20 cellular contexts compared by ENCODE assay signal in the genomic region with DNA sequence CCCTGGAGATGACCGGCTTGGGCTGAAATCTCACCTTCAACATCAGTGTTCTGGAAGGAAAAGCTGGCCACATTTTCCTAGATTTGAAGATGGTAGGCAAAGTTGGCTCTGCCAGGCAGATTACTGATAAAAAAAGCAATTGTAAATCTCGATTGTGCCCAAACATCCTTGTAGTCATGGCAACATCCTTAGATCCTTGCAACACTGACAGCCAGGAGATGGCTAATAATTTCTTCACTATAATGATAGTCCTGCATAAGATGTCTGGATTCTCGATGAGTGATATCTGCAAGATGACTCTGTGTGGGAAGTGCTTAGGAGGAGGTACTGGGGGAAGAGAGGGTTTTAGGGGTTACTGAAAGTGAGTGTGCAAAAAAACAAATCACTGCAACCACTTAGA.
A peak's percentile ranks its signal among the peaks of the same experiment; 100 is the strongest.
DNase-seq lines count a peak whose midpoint lies in the region; ATAC-seq and TF ChIP-seq lines count a peak whose summit lies in the region.
"Had no signal": no experiment of that assay in that cellular context is flagged by ENCODE, and none has a peak within 500 bp of the region (broad histone marks: within the 10 kb centered on the region; RNA-seq: fewer than 3 reads in every experiment).

No MANE protein-coding gene starts in this region.

- TF ChIP-seq RAD21 in neural cell (conservative IDR thresholded peaks at IDR 0.05) = peak; percentile 41

- peak overlapping the region; percentile 34 for H3K9ac ChIP-seq in neural cell (ENCODE audit: low read length)
- H3K9ac ChIP-seq: GM23248 had no signal

- TF ChIP-seq EP300 in neural cell (conservative IDR thresholded peaks at IDR 0.05; ENCODE audit: poor library complexity, severe bottlenecking) = peak; percentile 90

- no peak for TF ChIP-seq CTCF in neural cell (IDR thresholded peaks at IDR 0.05; ENCODE audit: poor library complexity, severe bottlenecking)

- H3K9me3 ChIP-seq in neural cell (ENCODE audit: low read length) = no peaks in the 10 kb centered on the region
- H3K9me3 ChIP-seq: A549 had no signal

- no peaks in the 10 kb centered on the region for H3F3A ChIP-seq in neural cell (ENCODE audit: insufficient read depth, low read length, poor library complexity, severe bottlenecking)

- H3K4me2 ChIP-seq in neural cell (ENCODE audit: low read length) = peak overlapping the region; percentile 27
- H3K4me2 ChIP-seq: A549 had no signal

- no peaks in the 10 kb centered on the region for H3K36me3 ChIP-seq in neural cell (ENCODE audit: insufficient read depth, low read length)

- DNase-seq in Ammon's horn (ENCODE audit: low spot score) = peak; percentile 18
- peak; percentile 55 for DNase-seq in NCI-H2227 treated with DMSO at 0.1 percent for 48 hours (lab: John Stamatoyannopoulos, UW)
- DNase-seq in KG1 (lab: John Stamatoyannopoulos, UW) = no peak
- DNase-seq: 8988T; ACHN; AML-193; C1 segment of cervical spinal cord; Calu3; CD4-positive, alpha-beta memory T cell; COR-L47; DMS53; DMS79 treated with DMSO at 0.1 percent for 48 hours; GF-D8; GM23248; H7; HCEC 1CT had no signal

- no peaks in the 10 kb centered on the region for H4K20me1 ChIP-seq in neural cell (ENCODE audit: insufficient read depth)

- H3K79me2 ChIP-seq in neural cell (replicated peaks; ENCODE audit: insufficient read depth, low read length) = no peaks in the 10 kb centered on the region

- ATAC-seq in GM21786 (IDR thresholded peaks at IDR 0.05; ENCODE audit: unreplicated experiment) = no peak
- no peak for ATAC-seq in HG03439 (IDR thresholded peaks at IDR 0.05; ENCODE audit: unreplicated experiment)
- ATAC-seq: A549 had no signal

- H3K4me3 ChIP-seq in neural cell (ENCODE audit: low read length) = peak overlapping the region; percentile 33
- H3K4me3 ChIP-seq: A549, GM23248 had no signal

- H3K9me2 ChIP-seq in neural cell (ENCODE audit: insufficient read depth, low read length) = no peaks in the 10 kb centered on the region

- H2AFZ ChIP-seq in neural cell (ENCODE audit: low read depth, low read length) = no peak overlapping the region
- H2AFZ ChIP-seq: GM23248 had no signal

- no peaks in the 10 kb centered on the region for H3K27me3 ChIP-seq in neural cell (ENCODE audit: insufficient read depth, low read depth, low read length)

- H3K27ac ChIP-seq in neural cell (ENCODE audit: low read length) = peak overlapping the region; percentile 87
- H3K27ac ChIP-seq: A549, GM23248 had no signal

TF ChIP-seq in neural cell, 6 proteins besides CTCF, POLR2A, EP300 and RAD21:
- TF ChIP-seq EZH2 (IDR thresholded peaks at IDR 0.05; ENCODE audit: borderline replicate concordance, insufficient read depth, low read length, poor library complexity, severe bottlenecking) (no peak), POLR2AphosphoS5 (IDR thresholded peaks at IDR 0.05) (peak; percentile 68), SMC3 (conservative IDR thresholded peaks at IDR 0.05; ENCODE audit: poor library complexity) (peak; percentile 23), MXI1 (conservative IDR thresholded peaks at IDR 0.05; ENCODE audit: poor library complexity, severe bottlenecking) (no peak)
- TF ChIP-seq, protein P1, sequence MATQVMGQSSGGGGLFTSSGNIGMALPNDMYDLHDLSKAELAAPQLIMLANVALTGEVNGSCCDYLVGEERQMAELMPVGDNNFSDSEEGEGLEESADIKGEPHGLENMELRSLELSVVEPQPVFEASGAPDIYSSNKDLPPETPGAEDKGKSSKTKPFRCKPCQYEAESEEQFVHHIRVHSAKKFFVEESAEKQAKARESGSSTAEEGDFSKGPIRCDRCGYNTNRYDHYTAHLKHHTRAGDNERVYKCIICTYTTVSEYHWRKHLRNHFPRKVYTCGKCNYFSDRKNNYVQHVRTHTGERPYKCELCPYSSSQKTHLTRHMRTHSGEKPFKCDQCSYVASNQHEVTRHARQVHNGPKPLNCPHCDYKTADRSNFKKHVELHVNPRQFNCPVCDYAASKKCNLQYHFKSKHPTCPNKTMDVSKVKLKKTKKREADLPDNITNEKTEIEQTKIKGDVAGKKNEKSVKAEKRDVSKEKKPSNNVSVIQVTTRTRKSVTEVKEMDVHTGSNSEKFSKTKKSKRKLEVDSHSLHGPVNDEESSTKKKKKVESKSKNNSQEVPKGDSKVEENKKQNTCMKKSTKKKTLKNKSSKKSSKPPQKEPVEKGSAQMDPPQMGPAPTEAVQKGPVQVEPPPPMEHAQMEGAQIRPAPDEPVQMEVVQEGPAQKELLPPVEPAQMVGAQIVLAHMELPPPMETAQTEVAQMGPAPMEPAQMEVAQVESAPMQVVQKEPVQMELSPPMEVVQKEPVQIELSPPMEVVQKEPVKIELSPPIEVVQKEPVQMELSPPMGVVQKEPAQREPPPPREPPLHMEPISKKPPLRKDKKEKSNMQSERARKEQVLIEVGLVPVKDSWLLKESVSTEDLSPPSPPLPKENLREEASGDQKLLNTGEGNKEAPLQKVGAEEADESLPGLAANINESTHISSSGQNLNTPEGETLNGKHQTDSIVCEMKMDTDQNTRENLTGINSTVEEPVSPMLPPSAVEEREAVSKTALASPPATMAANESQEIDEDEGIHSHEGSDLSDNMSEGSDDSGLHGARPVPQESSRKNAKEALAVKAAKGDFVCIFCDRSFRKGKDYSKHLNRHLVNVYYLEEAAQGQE (IDR thresholded peaks at IDR 0.05; ENCODE audit: borderline replicate concordance) = no peak
